1 cellular context compared by ENCODE assay signal in the genomic region with DNA sequence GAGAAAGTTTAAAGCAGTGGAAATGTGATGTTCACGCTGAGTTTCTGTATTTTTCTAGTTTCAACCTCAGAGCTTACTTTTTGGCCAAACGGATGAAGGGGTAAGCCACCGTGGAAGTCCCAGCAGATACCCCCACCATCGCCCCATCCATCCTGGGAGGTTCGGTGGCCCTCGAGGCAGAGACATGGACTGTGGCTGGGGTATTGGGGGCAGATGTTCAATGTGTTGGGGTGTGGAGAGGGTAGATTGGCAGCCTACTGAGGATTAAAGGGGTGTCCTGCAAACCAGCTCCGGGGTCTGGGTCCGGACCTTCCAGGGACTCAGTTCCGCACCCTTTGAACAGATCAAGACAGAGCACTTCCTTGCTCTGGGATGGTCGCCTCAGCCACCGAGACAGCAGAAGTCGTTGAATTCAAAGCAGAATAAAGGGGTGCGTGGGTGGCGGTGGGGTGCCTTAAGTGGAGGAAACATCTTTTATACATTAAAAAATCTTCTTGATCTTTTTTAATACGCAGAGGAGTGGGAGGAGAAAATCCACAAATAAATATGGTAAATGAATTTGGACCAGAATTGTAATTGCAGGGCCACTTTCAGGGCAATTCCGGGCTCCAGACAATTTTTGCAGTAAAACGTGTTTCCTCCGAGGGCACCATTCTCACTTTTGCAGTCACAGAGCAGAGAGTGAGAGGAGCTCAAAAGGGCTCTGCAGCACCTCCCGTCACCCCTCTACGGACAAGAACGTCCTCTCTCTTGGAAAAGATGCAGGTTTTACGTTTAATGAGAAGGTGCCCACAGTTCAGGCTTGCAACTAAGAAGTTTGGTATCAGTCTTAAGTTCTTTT.
A peak's percentile ranks its signal among the peaks of the same experiment; 100 is the strongest.
TF ChIP-seq lines count a peak whose summit lies in the region.

No MANE protein-coding gene starts in this region.

TF ChIP-seq in GM12878, 131 proteins besides CTCF, POLR2A, EP300 and RAD21 (continued from another document):
- TF ChIP-seq RFX5 (IDR thresholded peaks at IDR 0.05; ENCODE audit: low read depth, low read length) (no peak), NFYA (IDR thresholded peaks at IDR 0.05; ENCODE audit: borderline replicate concordance, low read depth, low read length) (no peak), SREBF2 (IDR thresholded peaks at IDR 0.05; ENCODE audit: low read length) (no peak), RELA (IDR thresholded peaks at IDR 0.05; ENCODE audit: borderline replicate concordance, partially characterized antibody) (no peak), ESRRA (IDR thresholded peaks at IDR 0.05; ENCODE audit: low read length) (no peak), CREM (IDR thresholded peaks at IDR 0.05; ENCODE audit: low read depth) (0 out of 2 replicates have a peak, but pooled peaks have one; percentile 4), SMAD5 (IDR thresholded peaks at IDR 0.05; ENCODE audit: low read depth) (no peak), KAT2A (conservative IDR thresholded peaks at IDR 0.05; ENCODE audit: control insufficient read depth, low read depth, low read length) (no peak), EGR1 (IDR thresholded peaks at IDR 0.05; ENCODE audit: borderline replicate concordance in 1 of 2, low read depth in 2 of 2, low read length in 2 of 2) (peak in 1 of 2 experiments; percentile 51; a peak in 1 of 3 replicates), CBX5 (IDR thresholded peaks at IDR 0.05; ENCODE audit: low read depth) (no peak), POLR2AphosphoS5 (IDR thresholded peaks at IDR 0.05; ENCODE audit: low read length) (no peak), BRCA1 (IDR thresholded peaks at IDR 0.05; ENCODE audit: low read depth, low read length) (no peak), NBN (IDR thresholded peaks at IDR 0.05) (no peak)
- TF ChIP-seq, protein P1, sequence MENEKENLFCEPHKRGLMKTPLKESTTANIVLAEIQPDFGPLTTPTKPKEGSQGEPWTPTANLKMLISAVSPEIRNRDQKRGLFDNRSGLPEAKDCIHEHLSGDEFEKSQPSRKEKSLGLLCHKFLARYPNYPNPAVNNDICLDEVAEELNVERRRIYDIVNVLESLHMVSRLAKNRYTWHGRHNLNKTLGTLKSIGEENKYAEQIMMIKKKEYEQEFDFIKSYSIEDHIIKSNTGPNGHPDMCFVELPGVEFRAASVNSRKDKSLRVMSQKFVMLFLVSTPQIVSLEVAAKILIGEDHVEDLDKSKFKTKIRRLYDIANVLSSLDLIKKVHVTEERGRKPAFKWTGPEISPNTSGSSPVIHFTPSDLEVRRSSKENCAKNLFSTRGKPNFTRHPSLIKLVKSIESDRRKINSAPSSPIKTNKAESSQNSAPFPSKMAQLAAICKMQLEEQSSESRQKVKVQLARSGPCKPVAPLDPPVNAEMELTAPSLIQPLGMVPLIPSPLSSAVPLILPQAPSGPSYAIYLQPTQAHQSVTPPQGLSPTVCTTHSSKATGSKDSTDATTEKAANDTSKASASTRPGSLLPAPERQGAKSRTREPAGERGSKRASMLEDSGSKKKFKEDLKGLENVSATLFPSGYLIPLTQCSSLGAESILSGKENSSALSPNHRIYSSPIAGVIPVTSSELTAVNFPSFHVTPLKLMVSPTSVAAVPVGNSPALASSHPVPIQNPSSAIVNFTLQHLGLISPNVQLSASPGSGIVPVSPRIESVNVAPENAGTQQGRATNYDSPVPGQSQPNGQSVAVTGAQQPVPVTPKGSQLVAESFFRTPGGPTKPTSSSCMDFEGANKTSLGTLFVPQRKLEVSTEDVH (IDR thresholded peaks at IDR 0.05; ENCODE audit: low read depth, partially characterized antibody), result no peak
- TF ChIP-seq, protein P2, sequence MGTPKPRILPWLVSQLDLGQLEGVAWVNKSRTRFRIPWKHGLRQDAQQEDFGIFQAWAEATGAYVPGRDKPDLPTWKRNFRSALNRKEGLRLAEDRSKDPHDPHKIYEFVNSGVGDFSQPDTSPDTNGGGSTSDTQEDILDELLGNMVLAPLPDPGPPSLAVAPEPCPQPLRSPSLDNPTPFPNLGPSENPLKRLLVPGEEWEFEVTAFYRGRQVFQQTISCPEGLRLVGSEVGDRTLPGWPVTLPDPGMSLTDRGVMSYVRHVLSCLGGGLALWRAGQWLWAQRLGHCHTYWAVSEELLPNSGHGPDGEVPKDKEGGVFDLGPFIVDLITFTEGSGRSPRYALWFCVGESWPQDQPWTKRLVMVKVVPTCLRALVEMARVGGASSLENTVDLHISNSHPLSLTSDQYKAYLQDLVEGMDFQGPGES (IDR thresholded peaks at IDR 0.05), result no peak
- TF ChIP-seq, protein P3, sequence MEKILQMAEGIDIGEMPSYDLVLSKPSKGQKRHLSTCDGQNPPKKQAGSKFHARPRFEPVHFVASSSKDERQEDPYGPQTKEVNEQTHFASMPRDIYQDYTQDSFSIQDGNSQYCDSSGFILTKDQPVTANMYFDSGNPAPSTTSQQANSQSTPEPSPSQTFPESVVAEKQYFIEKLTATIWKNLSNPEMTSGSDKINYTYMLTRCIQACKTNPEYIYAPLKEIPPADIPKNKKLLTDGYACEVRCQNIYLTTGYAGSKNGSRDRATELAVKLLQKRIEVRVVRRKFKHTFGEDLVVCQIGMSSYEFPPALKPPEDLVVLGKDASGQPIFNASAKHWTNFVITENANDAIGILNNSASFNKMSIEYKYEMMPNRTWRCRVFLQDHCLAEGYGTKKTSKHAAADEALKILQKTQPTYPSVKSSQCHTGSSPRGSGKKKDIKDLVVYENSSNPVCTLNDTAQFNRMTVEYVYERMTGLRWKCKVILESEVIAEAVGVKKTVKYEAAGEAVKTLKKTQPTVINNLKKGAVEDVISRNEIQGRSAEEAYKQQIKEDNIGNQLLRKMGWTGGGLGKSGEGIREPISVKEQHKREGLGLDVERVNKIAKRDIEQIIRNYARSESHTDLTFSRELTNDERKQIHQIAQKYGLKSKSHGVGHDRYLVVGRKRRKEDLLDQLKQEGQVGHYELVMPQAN (conservative IDR thresholded peaks at IDR 0.05), result no peak
- TF ChIP-seq, protein P4, sequence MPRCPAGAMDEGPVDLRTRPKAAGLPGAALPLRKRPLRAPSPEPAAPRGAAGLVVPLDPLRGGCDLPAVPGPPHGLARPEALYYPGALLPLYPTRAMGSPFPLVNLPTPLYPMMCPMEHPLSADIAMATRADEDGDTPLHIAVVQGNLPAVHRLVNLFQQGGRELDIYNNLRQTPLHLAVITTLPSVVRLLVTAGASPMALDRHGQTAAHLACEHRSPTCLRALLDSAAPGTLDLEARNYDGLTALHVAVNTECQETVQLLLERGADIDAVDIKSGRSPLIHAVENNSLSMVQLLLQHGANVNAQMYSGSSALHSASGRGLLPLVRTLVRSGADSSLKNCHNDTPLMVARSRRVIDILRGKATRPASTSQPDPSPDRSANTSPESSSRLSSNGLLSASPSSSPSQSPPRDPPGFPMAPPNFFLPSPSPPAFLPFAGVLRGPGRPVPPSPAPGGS (IDR thresholded peaks at IDR 0.05; ENCODE audit: borderline replicate concordance, insufficient read depth, low read depth, low read length, poor library complexity, severe bottlenecking), result no peak
